In the genomic region with DNA sequence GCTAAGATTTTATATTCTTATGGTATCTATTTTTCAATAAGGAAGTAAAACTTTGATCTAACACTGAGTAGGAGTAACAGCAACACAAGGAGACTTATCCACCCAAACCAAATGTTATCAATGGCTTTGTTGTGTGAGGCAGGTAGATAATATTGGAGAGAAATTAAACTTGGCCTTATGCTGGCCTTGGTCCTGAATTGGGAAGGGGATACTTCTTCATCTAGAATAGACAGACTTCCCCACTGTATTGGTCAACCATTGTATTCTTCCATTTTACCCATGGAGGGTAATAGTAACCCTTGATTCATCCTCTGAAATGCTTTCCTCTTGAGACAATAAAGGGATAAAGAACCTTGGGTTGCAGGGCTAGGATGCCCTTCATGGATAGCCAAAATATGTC, we compare ENCODE assay signal across 8 cellular contexts.
"Had no signal": no experiment of that assay in that cellular context is flagged by ENCODE, and none has a peak within 500 bp of the region (broad histone marks: within the 10 kb centered on the region; RNA-seq: fewer than 3 reads in every experiment).

No MANE protein-coding gene starts in this region.

- H3K4me3 ChIP-seq: GM23248, HAP-1 had no signal

- H3K4me1 ChIP-seq: HAP-1 had no signal

- DNase-seq: GM23248, GOT3, H7, IMR-90, KBM-7 had no signal

- H3K27ac ChIP-seq: GM23248 had no signal

- H2AFZ ChIP-seq: GM23248 had no signal

- H3K36me3 ChIP-seq: HAP-1 had no signal

- FAIRE-seq: HTR-8/SVneo had no signal

- ATAC-seq: HCT116 had no signal

- H3K9me3 ChIP-seq: HAP-1 had no signal
